In genomic region chr15:36191459-36191858, GRCh38 we compare ENCODE assay signal across 8 cellular contexts.
"Had no signal": no experiment of that assay in that cellular context is flagged by ENCODE, and none has a peak within 500 bp of the region (broad histone marks: within the 10 kb centered on the region; RNA-seq: fewer than 3 reads in every experiment).

No MANE protein-coding gene starts in this region.

- H3K4me3 Mint-ChIP-seq: IgD-negative memory B cell had no signal

- H3K27ac ChIP-seq: HL-60 had no signal

- ATAC-seq: HepG2, K562 had no signal

- H3K4me1 Mint-ChIP-seq: IgD-negative memory B cell had no signal

- H3K36me3 Mint-ChIP-seq: IgD-negative memory B cell had no signal

- H3K27ac Mint-ChIP-seq: IgD-negative memory B cell had no signal

- DNase-seq: IMR-90, KBM-7, KG1 had no signal

- H3K27me3 Mint-ChIP-seq: IgD-negative memory B cell had no signal

- H3K4me3 ChIP-seq: K562 had no signal

- FAIRE-seq: HepG2, HTR-8/SVneo, K562 had no signal
